ENCODE assay signal across 14 cellular contexts in genomic region chr7:84675633-84676034, GRCh38.
A peak's percentile ranks its signal among the peaks of the same experiment; 100 is the strongest.
DNase-seq lines count a peak whose midpoint lies in the region; ATAC-seq, FAIRE-seq and TF ChIP-seq lines count a peak whose summit lies in the region.
"Had no signal": no experiment of that assay in that cellular context is flagged by ENCODE, and none has a peak within 500 bp of the region (broad histone marks: within the 10 kb centered on the region; RNA-seq: fewer than 3 reads in every experiment).

No MANE protein-coding gene starts in this region.

- peak; percentile 29 for TF ChIP-seq POLR2A in endothelial cell of umbilical vein (IDR thresholded peaks at IDR 0.05; ENCODE audit: low read depth, low read length)

- intact Hi-C loops in endothelial cell of umbilical vein (cut with micrococcal nuclease): loop anchor here (1.0 to 10.0 kb wide), 4 partner anchors 13 to 441 kb away; no protein-coding TSS in a partner anchor
- intact Hi-C loops in right cardiac atrium (cut with DNase I): no loop called here

- no peaks in the 10 kb centered on the region for H3K9me2 ChIP-seq in MM.1S (replicated peaks; ENCODE audit: insufficient read depth, low read length)

- H3K4me2 ChIP-seq in endothelial cell of umbilical vein (ENCODE audit: insufficient read depth, low read length) (peak overlapping the region; percentile 14), MM.1S (ENCODE audit: low read depth, low read length) (no peak overlapping the region)

- H3K79me2 ChIP-seq in endothelial cell of umbilical vein (ENCODE audit: control insufficient read depth, insufficient read depth, low read length) (no peaks in the 10 kb centered on the region), MM.1S (ENCODE audit: low read length) (no peaks in the 10 kb centered on the region)

- TF ChIP-seq CTCF in endothelial cell of umbilical vein (IDR thresholded peaks at IDR 0.05; ENCODE audit: extremely low read depth in 1 of 2, insufficient read depth in 1 of 2, low read depth in 1 of 2, low read length in 2 of 2) (no peak), MM.1S (IDR thresholded peaks at IDR 0.05; ENCODE audit: low read length) (no peak)

- no TSS peak for BruUV-seq in endothelial cell of umbilical vein (replicated peaks; lab: Mats Ljungman, UMichigan)

- H4K20me1 ChIP-seq in endothelial cell of umbilical vein (replicated peaks; ENCODE audit: control insufficient read depth, extremely low read depth, insufficient read depth, low read length): no peaks in the 10 kb centered on the region
- no peaks in the 10 kb centered on the region for H4K20me1 ChIP-seq in MM.1S (ENCODE audit: insufficient read depth, low read length)

- H3K4me1 ChIP-seq in endothelial cell of umbilical vein (ENCODE audit: control insufficient read depth, extremely low read depth, insufficient read depth, low read length) (peaks cover 26% of the 10 kb centered on the region), MM.1S (ENCODE audit: low read length) (no peaks in the 10 kb centered on the region), right cardiac atrium (ENCODE audit: control insufficient read depth, insufficient read depth, low read length) (peaks cover 4% of the 10 kb centered on the region)
- H3K4me1 ChIP-seq: vagina had no signal

- dilution Hi-C loops in endothelial cell of umbilical vein (cut with MboI; ENCODE audit: extremely low pct_ligation_motif_present, low sequenced_read_pairs): no loop called here

- H3K9me1 ChIP-seq in endothelial cell of umbilical vein (replicated peaks; ENCODE audit: control insufficient read depth, extremely low read depth, insufficient read depth, low read length): no peaks in the 10 kb centered on the region

- ATAC-seq in HG03432 (IDR thresholded peaks at IDR 0.05; ENCODE audit: unreplicated experiment) (peak; percentile 72), right cardiac atrium (no peak)

- no peaks in the 10 kb centered on the region for H3F3A ChIP-seq in MM.1S (ENCODE audit: insufficient read depth, low read length)

- no peak overlapping the region for H2AFZ ChIP-seq in endothelial cell of umbilical vein (ENCODE audit: low read depth, low read length)
- H2AFZ ChIP-seq in MM.1S (ENCODE audit: low read length): no peak overlapping the region

- DNase-seq in COR-L47 (lab: John Stamatoyannopoulos, UW) (peak; percentile 90), NCI-H748 (lab: John Stamatoyannopoulos, UW; ENCODE audit: unreplicated experiment) (peak; percentile 66), endothelial cell of umbilical vein (ENCODE audit: low read depth, low spot score) (peak; percentile 85), substantia nigra (lab: John Stamatoyannopoulos, UW) (no peak), MM.1S (no peak), right cardiac atrium (no peak)
- no peak for DNase-seq in activated T-cell treated with anti-CD3 and anti-CD28 coated beads, Interleukin-2, amount 50 U/mL, for 1 hour
- DNase-seq: activated T-cell treated with anti-CD3 and anti-CD28 coated beads, Interleukin-2, amount 50 U/mL, for 48 hours; H7; NCI-H187; stimulated activated CD4-positive, alpha-beta T cell treated with anti-CD3 and anti-CD28 coated beads, Interleukin-15, amount 100 ng/mL, for 24 hours had no signal

- H3K9ac ChIP-seq in endothelial cell of umbilical vein (replicated peaks; ENCODE audit: extremely low read depth, insufficient read depth, low read length) (no peak overlapping the region), MM.1S (ENCODE audit: low read length) (no peak overlapping the region)

- H3K36me3 ChIP-seq in endothelial cell of umbilical vein (ENCODE audit: control insufficient read depth in 2 of 2, extremely low read depth in 1 of 2, insufficient read depth in 2 of 2, low read length in 2 of 2): no peaks in the 10 kb centered on the region
- H3K36me3 ChIP-seq in MM.1S (replicated peaks; ENCODE audit: insufficient read depth, low read length): no peaks in the 10 kb centered on the region
- H3K36me3 ChIP-seq: vagina had no signal

- FAIRE-seq in endothelial cell of umbilical vein (lab: Jason Lieb, UNC): peak; percentile 73
- FAIRE-seq: GM19239 had no signal

- H3K27ac ChIP-seq in endothelial cell of umbilical vein (ENCODE audit: insufficient read depth, low read depth, low read length): peak overlapping the region; percentile 16
- H3K27ac ChIP-seq in substantia nigra (ENCODE audit: low read depth, low read length, poor library complexity, severe bottlenecking): no peak overlapping the region
- H3K27ac ChIP-seq in MM.1S (ENCODE audit: low read length): no peak overlapping the region
- H3K27ac ChIP-seq in right cardiac atrium (ENCODE audit: low read length): no peak overlapping the region
- H3K27ac ChIP-seq: vagina had no signal

- no peak overlapping the region for H3K4me3 ChIP-seq in endothelial cell of umbilical vein (replicated peaks in 1 of 3; ENCODE audit: insufficient read depth in 1 of 3, low read depth in 1 of 3, low read length in 3 of 3)
- no peak overlapping the region for H3K4me3 ChIP-seq in MM.1S (ENCODE audit: low read length)
- no peak overlapping the region for H3K4me3 ChIP-seq in right cardiac atrium (ENCODE audit: low read length)
- H3K4me3 ChIP-seq: vagina had no signal

- no peaks in the 10 kb centered on the region for H3K9me3 ChIP-seq in endothelial cell of umbilical vein (replicated peaks; ENCODE audit: control insufficient read depth, insufficient read depth, low read length)
- no peaks in the 10 kb centered on the region for H3K9me3 ChIP-seq in MM.1S (replicated peaks; ENCODE audit: insufficient read depth, low read length)
- no peaks in the 10 kb centered on the region for H3K9me3 ChIP-seq in right cardiac atrium (ENCODE audit: control insufficient read depth, low read length)
- H3K9me3 ChIP-seq: vagina had no signal

- WGBS in right cardiac atrium: 68% methylated on average over 4 of the region's 4 CpGs

- CTCF ChIA-PET in endothelial cell of umbilical vein (lab: Charles Lee): no interaction called here

- H3K27me3 ChIP-seq in endothelial cell of umbilical vein (ENCODE audit: control insufficient read depth in 2 of 2, insufficient read depth in 2 of 2, low read length in 2 of 2): no peaks in the 10 kb centered on the region
- no peaks in the 10 kb centered on the region for H3K27me3 ChIP-seq in MM.1S (replicated peaks; ENCODE audit: insufficient read depth, low read length)
- H3K27me3 ChIP-seq in right cardiac atrium (ENCODE audit: control insufficient read depth, insufficient read depth): no peaks in the 10 kb centered on the region
- H3K27me3 ChIP-seq: vagina had no signal

- POLR2A ChIA-PET in endothelial cell of umbilical vein (lab: Charles Lee): no interaction called here

TF ChIP-seq in endothelial cell of umbilical vein, 7 proteins besides CTCF, POLR2A, EP300 and RAD21:
- peak; percentile 64 for TF ChIP-seq POLR2AphosphoS5 (IDR thresholded peaks at IDR 0.05; ENCODE audit: insufficient read depth, low read depth, low read length)
- TF ChIP-seq MYC (IDR thresholded peaks at IDR 0.05; ENCODE audit: low read depth, low read length): no peak
- TF ChIP-seq GATA2 (IDR thresholded peaks at IDR 0.05; ENCODE audit: insufficient read depth, insufficient read length, low read depth, low read length): peak; percentile 94
- TF ChIP-seq FOS (IDR thresholded peaks at IDR 0.05; ENCODE audit: borderline replicate concordance, insufficient read depth, low read length): peak; percentile 57
- no peak for TF ChIP-seq EZH2 (IDR thresholded peaks at IDR 0.05; ENCODE audit: borderline replicate concordance, low read depth, low read length, severe bottlenecking)

Comparison
In these comparisons a context has a peak if more than half of its experiments do, and no peak if none do; other contexts are left out.
1. DNase-seq: peak in COR-L47 (single experiment), NCI-H748 (single experiment) and endothelial cell of umbilical vein (single experiment); none in substantia nigra (0 of 49), MM.1S (single experiment), right cardiac atrium (0 of 3) and activated T-cell treated with anti-CD3 and anti-CD28 coated beads, Interleukin-2, amount 50 U/mL, for 1 hour (single experiment).